ENCODE assay signal across 19 cellular contexts in the genomic region with DNA sequence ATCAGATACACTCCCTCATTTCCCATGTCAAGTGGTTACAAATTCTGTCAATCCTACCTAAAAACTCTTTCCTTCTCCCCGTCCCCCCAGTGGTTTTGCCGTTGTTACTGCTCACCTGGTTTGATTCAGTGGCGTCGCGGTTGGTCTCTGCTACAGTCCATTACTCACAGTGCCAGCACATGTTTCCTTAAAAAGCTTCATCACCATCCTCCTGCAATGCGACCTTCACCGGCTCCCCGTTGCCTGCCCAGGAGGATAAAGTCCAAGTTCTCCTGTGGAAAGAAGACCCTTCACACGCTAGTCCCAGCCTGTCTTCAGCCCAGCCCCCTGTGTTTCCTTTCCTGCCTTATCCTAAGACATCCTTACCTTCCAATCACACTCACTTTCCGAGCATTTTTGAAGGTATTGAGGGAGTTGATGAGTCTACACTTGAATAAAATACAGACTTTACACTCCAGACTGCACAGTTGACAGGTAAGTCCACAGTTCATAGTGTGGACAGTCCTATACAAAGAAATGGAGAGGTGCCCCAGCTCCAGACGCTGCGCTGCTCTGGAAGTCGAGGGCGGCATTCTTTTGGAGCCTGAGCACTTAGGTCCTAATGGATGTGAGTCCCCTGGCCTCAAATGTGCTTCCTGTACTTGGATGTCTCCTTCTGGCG. TPM values are rescaled to one million over a fixed set of nuclear protein-coding genes. Genes with fewer than 3 reads are reported as not detected.
DNase-seq lines count a peak whose midpoint lies in the region; ATAC-seq and FAIRE-seq lines count a peak whose summit lies in the region.
"Had no signal": no experiment of that assay in that cellular context is flagged by ENCODE, and none has a peak within 500 bp of the region (broad histone marks: within the 10 kb centered on the region; RNA-seq: fewer than 3 reads in every experiment).

No MANE protein-coding gene starts in this region.

- no peak for DNase-seq in stimulated activated naive CD8-positive, alpha-beta T cell treated with anti-CD3 and anti-CD28 coated beads, Interleukin-15, amount 100 ng/mL, for 72 hours
- no peak for DNase-seq in central memory CD8-positive, alpha-beta T cell (ENCODE audit: low spot score in 2 of 2)
- no peak for DNase-seq in natural killer cell treated with Interleukin-12 subunit alpha and Interleukin-12 subunit beta and Interleukin-15 and Interleukin-18, amount 100 ng/mL, for 72 hours (ENCODE audit: low spot score)
- DNase-seq in urothelium cell line (ENCODE audit: low spot score) (no peak), mesenteric fat pad (ENCODE audit: low spot score) (no peak)
- DNase-seq: activated CD4-positive, alpha-beta T cell treated with anti-CD3 and anti-CD28 coated beads, Interleukin-2, amount 10 ng/mL, durations not matched to agents 24 days and 14 days; activated naive CD4-positive, alpha-beta T cell treated with anti-CD3 and anti-CD28 coated beads for 36 hours; DMS79; effector memory CD8-positive, alpha-beta T cell; glutamatergic neuron; left ventricle myocardium inferior; midbrain; NCI-H187; NCI-H774; Right ventricle myocardium superior; stimulated activated CD8-positive, alpha-beta memory T cell treated with anti-CD3 and anti-CD28 coated beads, Interleukin-4, amount 100 ng/mL, for 48 hours had no signal

- peaks cover 29% of the 10 kb centered on the region for H3K4me1 Mint-ChIP-seq in stimulated activated naive CD8-positive, alpha-beta T cell treated with anti-CD3 and anti-CD28 coated beads, Interleukin-15, Interleukin-2, amounts not matched to agents 100 ng/mL and 50 ng/mL, for 24 hours (ENCODE audit: low read depth)
- H3K4me1 Mint-ChIP-seq in stimulated activated naive CD8-positive, alpha-beta T cell treated with anti-CD3 and anti-CD28 coated beads, Interleukin-15, amount 100 ng/mL, for 72 hours = peaks cover 24% of the 10 kb centered on the region
- H3K4me1 Mint-ChIP-seq in central memory CD8-positive, alpha-beta T cell = peaks cover 8% of the 10 kb centered on the region
- H3K4me1 Mint-ChIP-seq in natural killer cell treated with Interleukin-12 subunit alpha and Interleukin-12 subunit beta and Interleukin-15 and Interleukin-18, amount 100 ng/mL, for 72 hours (ENCODE audit: low read depth in 2 of 2) = peaks cover 8 to 12% of the 10 kb centered on the region in 2 donors

- H3K9me3 Mint-ChIP-seq in stimulated activated naive CD8-positive, alpha-beta T cell treated with anti-CD3 and anti-CD28 coated beads, Interleukin-15, Interleukin-2, amounts not matched to agents 100 ng/mL and 50 ng/mL, for 24 hours = no peaks in the 10 kb centered on the region
- H3K9me3 Mint-ChIP-seq in stimulated activated naive CD8-positive, alpha-beta T cell treated with anti-CD3 and anti-CD28 coated beads, Interleukin-15, amount 100 ng/mL, for 72 hours = no peaks in the 10 kb centered on the region
- H3K9me3 Mint-ChIP-seq in central memory CD8-positive, alpha-beta T cell = no peaks in the 10 kb centered on the region
- H3K9me3 Mint-ChIP-seq in natural killer cell treated with Interleukin-12 subunit alpha and Interleukin-12 subunit beta and Interleukin-15 and Interleukin-18, amount 100 ng/mL, for 72 hours = no peaks in the 10 kb centered on the region
- H3K9me3 Mint-ChIP-seq: activated CD4-positive, alpha-beta T cell treated with anti-CD3 and anti-CD28 coated beads, Interleukin-2, amount 10 ng/mL, durations not matched to agents 24 days and 14 days; activated naive CD4-positive, alpha-beta T cell treated with anti-CD3 and anti-CD28 coated beads for 36 hours; effector memory CD8-positive, alpha-beta T cell had no signal

- no peak for FAIRE-seq in urothelium cell line (lab: Jason Lieb, UNC)
- FAIRE-seq: H54 had no signal

- peak overlapping the region; percentile 46 for H3K27ac Mint-ChIP-seq in stimulated activated naive CD8-positive, alpha-beta T cell treated with anti-CD3 and anti-CD28 coated beads, Interleukin-15, Interleukin-2, amounts not matched to agents 100 ng/mL and 50 ng/mL, for 24 hours
- no peak overlapping the region for H3K27ac Mint-ChIP-seq in stimulated activated naive CD8-positive, alpha-beta T cell treated with anti-CD3 and anti-CD28 coated beads, Interleukin-15, amount 100 ng/mL, for 72 hours
- peak overlapping the region; percentile 44 for H3K27ac Mint-ChIP-seq in central memory CD8-positive, alpha-beta T cell (ENCODE audit: low read depth)
- H3K27ac Mint-ChIP-seq in natural killer cell treated with Interleukin-12 subunit alpha and Interleukin-12 subunit beta and Interleukin-15 and Interleukin-18, amount 100 ng/mL, for 72 hours = peak overlapping the region; percentile 17 to 84
- H3K27ac Mint-ChIP-seq: activated CD4-positive, alpha-beta T cell treated with anti-CD3 and anti-CD28 coated beads, Interleukin-2, amount 10 ng/mL, durations not matched to agents 24 days and 14 days; activated naive CD4-positive, alpha-beta T cell treated with anti-CD3 and anti-CD28 coated beads for 36 hours had no signal

- H3K27me3 Mint-ChIP-seq in stimulated activated naive CD8-positive, alpha-beta T cell treated with anti-CD3 and anti-CD28 coated beads, Interleukin-15, Interleukin-2, amounts not matched to agents 100 ng/mL and 50 ng/mL, for 24 hours = no peaks in the 10 kb centered on the region
- no peaks in the 10 kb centered on the region for H3K27me3 Mint-ChIP-seq in stimulated activated naive CD8-positive, alpha-beta T cell treated with anti-CD3 and anti-CD28 coated beads, Interleukin-15, amount 100 ng/mL, for 72 hours
- no peaks in the 10 kb centered on the region for H3K27me3 Mint-ChIP-seq in central memory CD8-positive, alpha-beta T cell
- no peaks in the 10 kb centered on the region for H3K27me3 Mint-ChIP-seq in natural killer cell treated with Interleukin-12 subunit alpha and Interleukin-12 subunit beta and Interleukin-15 and Interleukin-18, amount 100 ng/mL, for 72 hours
- H3K27me3 Mint-ChIP-seq: activated CD4-positive, alpha-beta T cell treated with anti-CD3 and anti-CD28 coated beads, Interleukin-2, amount 10 ng/mL, durations not matched to agents 24 days and 14 days; effector memory CD8-positive, alpha-beta T cell had no signal

- H3K36me3 Mint-ChIP-seq in stimulated activated naive CD8-positive, alpha-beta T cell treated with anti-CD3 and anti-CD28 coated beads, Interleukin-15, Interleukin-2, amounts not matched to agents 100 ng/mL and 50 ng/mL, for 24 hours (ENCODE audit: low read depth) = peaks cover 8% of the 10 kb centered on the region
- peaks cover 11% of the 10 kb centered on the region for H3K36me3 Mint-ChIP-seq in central memory CD8-positive, alpha-beta T cell (ENCODE audit: insufficient read depth)
- H3K36me3 Mint-ChIP-seq in natural killer cell treated with Interleukin-12 subunit alpha and Interleukin-12 subunit beta and Interleukin-15 and Interleukin-18, amount 100 ng/mL, for 72 hours = peaks cover 6% of the 10 kb centered on the region

- ATAC-seq in stimulated activated naive CD8-positive, alpha-beta T cell treated with anti-CD3 and anti-CD28 coated beads, Interleukin-15, amount 100 ng/mL, for 72 hours = no peak
- no peak for ATAC-seq in central memory CD8-positive, alpha-beta T cell (replicated peaks; ENCODE audit: extremely low read depth, poor library complexity, severe bottlenecking)
- no peak for ATAC-seq in natural killer cell treated with Interleukin-12 subunit alpha and Interleukin-12 subunit beta and Interleukin-15 and Interleukin-18, amount 100 ng/mL, for 72 hours
- ATAC-seq in HG02588 (IDR thresholded peaks at IDR 0.05; ENCODE audit: unreplicated experiment) = no peak
- ATAC-seq: effector memory CD8-positive, alpha-beta T cell had no signal

- no peak overlapping the region for H3K4me3 Mint-ChIP-seq in stimulated activated naive CD8-positive, alpha-beta T cell treated with anti-CD3 and anti-CD28 coated beads, Interleukin-15, Interleukin-2, amounts not matched to agents 100 ng/mL and 50 ng/mL, for 24 hours
- no peak overlapping the region for H3K4me3 Mint-ChIP-seq in stimulated activated naive CD8-positive, alpha-beta T cell treated with anti-CD3 and anti-CD28 coated beads, Interleukin-15, amount 100 ng/mL, for 72 hours
- H3K4me3 Mint-ChIP-seq in central memory CD8-positive, alpha-beta T cell = no peak overlapping the region
- no peak overlapping the region for H3K4me3 Mint-ChIP-seq in natural killer cell treated with Interleukin-12 subunit alpha and Interleukin-12 subunit beta and Interleukin-15 and Interleukin-18, amount 100 ng/mL, for 72 hours
- H3K4me3 Mint-ChIP-seq: activated CD4-positive, alpha-beta T cell treated with anti-CD3 and anti-CD28 coated beads, Interleukin-2, amount 10 ng/mL, durations not matched to agents 24 days and 14 days; activated naive CD4-positive, alpha-beta T cell treated with anti-CD3 and anti-CD28 coated beads for 36 hours; effector memory CD8-positive, alpha-beta T cell had no signal

RNA-seq across cellular contexts. Expression of gene LARP4B, which starts 3.4 kb away (rescaled TPM):
- total RNA-seq in natural killer cell treated with Interleukin-12 subunit alpha and Interleukin-12 subunit beta and Interleukin-15 and Interleukin-18, amount 100 ng/mL, for 72 hours = 100 to 1,000 TPM; 130 to 242 TPM
- 74.7 TPM for total RNA-seq in mesenteric fat pad

RNA-seq across cellular contexts. Expression of gene GTPBP4, which starts 53.4 kb away (rescaled TPM):
- 100 to 1,000 TPM; 123 to 160 TPM for total RNA-seq in natural killer cell treated with Interleukin-12 subunit alpha and Interleukin-12 subunit beta and Interleukin-15 and Interleukin-18, amount 100 ng/mL, for 72 hours
- 59.9 TPM for total RNA-seq in mesenteric fat pad

Comparison
In these comparisons a context has a peak if more than half of its experiments do, and no peak if none do; other contexts are left out.
1. H3K27ac Mint-ChIP-seq: peak in stimulated activated naive CD8-positive, alpha-beta T cell treated with anti-CD3 and anti-CD28 coated beads, Interleukin-15, Interleukin-2, amounts not matched to agents 100 ng/mL and 50 ng/mL, for 24 hours (single experiment), central memory CD8-positive, alpha-beta T cell (single experiment) and natural killer cell treated with Interleukin-12 subunit alpha and Interleukin-12 subunit beta and Interleukin-15 and Interleukin-18, amount 100 ng/mL, for 72 hours (2 of 2); none in stimulated activated naive CD8-positive, alpha-beta T cell treated with anti-CD3 and anti-CD28 coated beads, Interleukin-15, amount 100 ng/mL, for 72 hours (0 of 2).